Comparison of ENCODE assay signal across 10 cellular contexts in the genomic region with DNA sequence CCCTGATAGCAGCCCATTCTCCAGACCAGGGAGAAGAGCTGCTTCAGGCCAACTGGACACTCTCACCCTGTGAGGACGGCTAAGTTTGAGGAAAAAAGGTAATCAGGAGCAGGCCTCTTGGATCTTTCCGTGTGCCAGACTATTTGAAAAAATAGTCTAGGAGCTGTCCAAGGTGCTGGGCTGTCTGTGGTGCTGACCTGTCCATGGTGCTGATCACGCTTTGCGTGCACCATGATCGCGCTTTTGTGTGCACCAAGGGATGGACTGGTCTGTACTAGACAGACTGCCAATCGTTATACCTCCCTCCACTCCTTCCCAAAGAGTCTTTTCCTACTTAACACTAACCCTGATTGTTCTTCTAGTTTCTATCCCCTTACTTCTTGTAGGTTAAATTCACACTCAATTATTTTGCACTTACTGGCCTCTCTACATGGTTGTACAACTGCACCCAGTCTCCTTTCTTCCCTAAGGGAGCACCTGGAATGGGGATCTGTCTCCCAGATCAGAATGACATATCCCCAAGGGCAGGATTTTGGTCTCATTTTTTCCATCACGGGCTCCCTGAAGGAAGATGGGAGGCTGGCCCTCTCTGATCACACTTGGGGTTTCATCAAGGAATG.
DNase-seq lines count a peak whose midpoint lies in the region; ATAC-seq and TF ChIP-seq lines count a peak whose summit lies in the region.
"Had no signal": no experiment of that assay in that cellular context is flagged by ENCODE, and none has a peak within 500 bp of the region (broad histone marks: within the 10 kb centered on the region; RNA-seq: fewer than 3 reads in every experiment).

No MANE protein-coding gene starts in this region.

- H3K4me2 ChIP-seq in SK-N-SH: no peak overlapping the region

- H3K27me3 Mint-ChIP-seq in activated CD4-positive, alpha-beta T cell treated with anti-CD3 and anti-CD28 coated beads for 36 hours: peaks cover 10% of the 10 kb centered on the region

- no peak overlapping the region for H2AFZ ChIP-seq in SK-N-SH (ENCODE audit: low read depth)

- TF ChIP-seq CTCF in SK-N-SH (IDR thresholded peaks at IDR 0.05) (no peak), fibroblast of pulmonary artery (IDR thresholded peaks at IDR 0.05; ENCODE audit: low read length, missing control alignments) (no peak), esophagus squamous epithelium (IDR thresholded peaks at IDR 0.05) (no peak)

- TF ChIP-seq RAD21 in SK-N-SH (IDR thresholded peaks at IDR 0.05; ENCODE audit: low read length): no peak

- peaks cover 0 to 7% of the 10 kb centered on the region in 2 experiments; a peak in 1 of 4 replicates for H3K4me1 ChIP-seq in SK-N-SH (ENCODE audit: control insufficient read depth in 1 of 2, insufficient read depth in 2 of 2, low read depth in 1 of 2, low read length in 1 of 2)
- H3K4me1 ChIP-seq in esophagus squamous epithelium: no peaks in the 10 kb centered on the region
- H3K4me1 ChIP-seq: SJSA1 had no signal

- H3K9ac ChIP-seq in SK-N-SH: no peak overlapping the region

- CTCF ChIA-PET in activated CD4-positive, alpha-beta T cell treated with anti-CD3 and anti-CD28 coated beads for 36 hours (lab: Charles Lee): interaction anchor here (0.8 kb wide), 1 partner anchor 10 kb away, joined by 4 read pairs; no protein-coding TSS in a partner anchor
- CTCF ChIA-PET in SK-N-SH (lab: Yijun Ruan, JAX): no interaction called here

- H4K20me1 ChIP-seq in SK-N-SH (ENCODE audit: insufficient read depth): no peaks in the 10 kb centered on the region

- no peak for TF ChIP-seq POLR2A in esophagus squamous epithelium (IDR thresholded peaks at IDR 0.05)

- H3K36me3 Mint-ChIP-seq in activated CD4-positive, alpha-beta T cell treated with anti-CD3 and anti-CD28 coated beads for 36 hours (ENCODE audit: low read depth): peaks cover 2% of the 10 kb centered on the region

- no peak for TF ChIP-seq EP300 in SK-N-SH (IDR thresholded peaks at IDR 0.05; ENCODE audit: borderline replicate concordance in 1 of 2, low read depth in 1 of 2, low read length in 1 of 2)

- H3K27ac ChIP-seq in SK-N-SH (ENCODE audit: low read depth in 2 of 2, low read length in 1 of 2): no peak overlapping the region
- no peak overlapping the region for H3K27ac ChIP-seq in esophagus squamous epithelium
- H3K27ac ChIP-seq: SJSA1 had no signal

- DNase-seq in activated CD4-positive, alpha-beta T cell treated with anti-CD3 and anti-CD28 coated beads for 36 hours: peak; percentile 62
- DNase-seq in activated CD4-positive, alpha-beta T cell treated with anti-CD3 and anti-CD28 coated beads for 4 hours: no peak
- DNase-seq in SK-N-SH: no peak
- peak; percentile 69 for DNase-seq in fibroblast of pulmonary artery (ENCODE audit: low read depth)
- DNase-seq in skeletal muscle cell (ENCODE audit: low read depth): peak; percentile 7
- no peak for DNase-seq in stimulated activated naive CD4-positive, alpha-beta T cell treated with Interleukin-2 at 50 U/mL for 16 hours (lab: John Stamatoyannopoulos, UW)
- no peak for DNase-seq in esophagus squamous epithelium (lab: John Stamatoyannopoulos, UW)

- intact Hi-C loops in activated CD4-positive, alpha-beta T cell treated with anti-CD3 and anti-CD28 coated beads for 36 hours (cut with DNase I, micrococcal nuclease): no loop called here
- intact Hi-C loops in esophagus squamous epithelium (cut with DNase I): no loop called here

- H3K9me2 ChIP-seq in SK-N-SH: no peaks in the 10 kb centered on the region

- ATAC-seq in activated CD4-positive, alpha-beta T cell treated with anti-CD3 and anti-CD28 coated beads for 36 hours: no peak
- ATAC-seq in GM19463 (IDR thresholded peaks at IDR 0.05; ENCODE audit: unreplicated experiment): no peak

- H3K27me3 ChIP-seq in SK-N-SH (ENCODE audit: insufficient read depth) (no peaks in the 10 kb centered on the region), esophagus squamous epithelium (peaks cover 0 to 53% (median 4%) of the 10 kb centered on the region in 4 donors)
- H3K27me3 ChIP-seq: SJSA1 had no signal

- H3K9me3 Mint-ChIP-seq in activated CD4-positive, alpha-beta T cell treated with anti-CD3 and anti-CD28 coated beads for 36 hours (ENCODE audit: low read depth): peaks cover 2% of the 10 kb centered on the region

- no peaks in the 10 kb centered on the region for H3K4me1 Mint-ChIP-seq in activated CD4-positive, alpha-beta T cell treated with anti-CD3 and anti-CD28 coated beads for 36 hours
- H3K4me1 Mint-ChIP-seq: B cell had no signal

- H3F3A ChIP-seq in SK-N-SH (replicated peaks; ENCODE audit: insufficient read depth): no peaks in the 10 kb centered on the region

- 60% methylated on average over 7 of the region's 8 CpGs for WGBS in SK-N-SH (ENCODE audit: low lambda C conversion rate)
- 11 to 28% methylated on average over 7 to 8 of the region's 8 CpGs for WGBS in esophagus squamous epithelium, 2 donors

- no peak overlapping the region for H3K27ac Mint-ChIP-seq in activated CD4-positive, alpha-beta T cell treated with anti-CD3 and anti-CD28 coated beads for 36 hours
- H3K27ac Mint-ChIP-seq: B cell had no signal

- POLR2A ChIA-PET in activated CD4-positive, alpha-beta T cell treated with anti-CD3 and anti-CD28 coated beads for 36 hours (lab: Charles Lee): no interaction called here
- POLR2A ChIA-PET in SK-N-SH (lab: Yijun Ruan, JAX): no interaction called here

- H3K4me3 ChIP-seq in SK-N-SH (ENCODE audit: low read depth in 2 of 2, low read length in 1 of 2) (no peak overlapping the region), fibroblast of pulmonary artery (replicated peaks; ENCODE audit: low read depth, low read length) (no peak overlapping the region), skeletal muscle cell (ENCODE audit: low read depth, low read length) (no peak overlapping the region), esophagus squamous epithelium (no peak overlapping the region)
- H3K4me3 ChIP-seq: SJSA1 had no signal

- no peaks in the 10 kb centered on the region for H3K9me3 ChIP-seq in SK-N-SH
- no peaks in the 10 kb centered on the region for H3K9me3 ChIP-seq in esophagus squamous epithelium

- no peak overlapping the region for H3K4me3 Mint-ChIP-seq in activated CD4-positive, alpha-beta T cell treated with anti-CD3 and anti-CD28 coated beads for 36 hours
- H3K4me3 Mint-ChIP-seq: B cell had no signal

- H3K36me3 ChIP-seq in SK-N-SH (replicated peaks in 1 of 2; ENCODE audit: control insufficient read depth in 1 of 2, insufficient read depth in 2 of 2, low read length in 1 of 2): no peaks in the 10 kb centered on the region
- no peaks in the 10 kb centered on the region for H3K36me3 ChIP-seq in esophagus squamous epithelium
- H3K36me3 ChIP-seq: SJSA1 had no signal

- H3K79me2 ChIP-seq in SK-N-SH (ENCODE audit: insufficient read depth): no peaks in the 10 kb centered on the region

TF ChIP-seq in SK-N-SH, 30 proteins besides CTCF, POLR2A, EP300 and RAD21:
- TF ChIP-seq, protein P1, sequence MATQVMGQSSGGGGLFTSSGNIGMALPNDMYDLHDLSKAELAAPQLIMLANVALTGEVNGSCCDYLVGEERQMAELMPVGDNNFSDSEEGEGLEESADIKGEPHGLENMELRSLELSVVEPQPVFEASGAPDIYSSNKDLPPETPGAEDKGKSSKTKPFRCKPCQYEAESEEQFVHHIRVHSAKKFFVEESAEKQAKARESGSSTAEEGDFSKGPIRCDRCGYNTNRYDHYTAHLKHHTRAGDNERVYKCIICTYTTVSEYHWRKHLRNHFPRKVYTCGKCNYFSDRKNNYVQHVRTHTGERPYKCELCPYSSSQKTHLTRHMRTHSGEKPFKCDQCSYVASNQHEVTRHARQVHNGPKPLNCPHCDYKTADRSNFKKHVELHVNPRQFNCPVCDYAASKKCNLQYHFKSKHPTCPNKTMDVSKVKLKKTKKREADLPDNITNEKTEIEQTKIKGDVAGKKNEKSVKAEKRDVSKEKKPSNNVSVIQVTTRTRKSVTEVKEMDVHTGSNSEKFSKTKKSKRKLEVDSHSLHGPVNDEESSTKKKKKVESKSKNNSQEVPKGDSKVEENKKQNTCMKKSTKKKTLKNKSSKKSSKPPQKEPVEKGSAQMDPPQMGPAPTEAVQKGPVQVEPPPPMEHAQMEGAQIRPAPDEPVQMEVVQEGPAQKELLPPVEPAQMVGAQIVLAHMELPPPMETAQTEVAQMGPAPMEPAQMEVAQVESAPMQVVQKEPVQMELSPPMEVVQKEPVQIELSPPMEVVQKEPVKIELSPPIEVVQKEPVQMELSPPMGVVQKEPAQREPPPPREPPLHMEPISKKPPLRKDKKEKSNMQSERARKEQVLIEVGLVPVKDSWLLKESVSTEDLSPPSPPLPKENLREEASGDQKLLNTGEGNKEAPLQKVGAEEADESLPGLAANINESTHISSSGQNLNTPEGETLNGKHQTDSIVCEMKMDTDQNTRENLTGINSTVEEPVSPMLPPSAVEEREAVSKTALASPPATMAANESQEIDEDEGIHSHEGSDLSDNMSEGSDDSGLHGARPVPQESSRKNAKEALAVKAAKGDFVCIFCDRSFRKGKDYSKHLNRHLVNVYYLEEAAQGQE (IDR thresholded peaks at IDR 0.05; ENCODE audit: low read depth, low read length): peak; percentile 99
- TF ChIP-seq, protein P2, sequence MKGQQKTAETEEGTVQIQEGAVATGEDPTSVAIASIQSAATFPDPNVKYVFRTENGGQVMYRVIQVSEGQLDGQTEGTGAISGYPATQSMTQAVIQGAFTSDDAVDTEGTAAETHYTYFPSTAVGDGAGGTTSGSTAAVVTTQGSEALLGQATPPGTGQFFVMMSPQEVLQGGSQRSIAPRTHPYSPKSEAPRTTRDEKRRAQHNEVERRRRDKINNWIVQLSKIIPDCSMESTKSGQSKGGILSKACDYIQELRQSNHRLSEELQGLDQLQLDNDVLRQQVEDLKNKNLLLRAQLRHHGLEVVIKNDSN (IDR thresholded peaks at IDR 0.05; ENCODE audit: borderline replicate concordance, low read depth): no peak

Comparison
In these comparisons a context has a peak if more than half of its experiments do, and no peak if none do; other contexts are left out.
1. DNase-seq: peak in activated CD4-positive, alpha-beta T cell treated with anti-CD3 and anti-CD28 coated beads for 36 hours (single experiment), fibroblast of pulmonary artery (single experiment) and skeletal muscle cell (single experiment); none in activated CD4-positive, alpha-beta T cell treated with anti-CD3 and anti-CD28 coated beads for 4 hours (0 of 2), SK-N-SH (single experiment), stimulated activated naive CD4-positive, alpha-beta T cell treated with Interleukin-2 at 50 U/mL for 16 hours (single experiment) and esophagus squamous epithelium (single experiment).